In genomic region chr5:1505506-1506241, GRCh38 we compare ENCODE assay signal across 10 cellular contexts. TPM values are rescaled to one million over a fixed set of nuclear protein-coding genes. Genes with fewer than 3 reads are reported as not detected.
DNase-seq lines count a peak whose midpoint lies in the region; ATAC-seq and TF ChIP-seq lines count a peak whose summit lies in the region.
"Had no signal": no experiment of that assay in that cellular context is flagged by ENCODE, and none has a peak within 500 bp of the region (broad histone marks: within the 10 kb centered on the region; RNA-seq: fewer than 3 reads in every experiment).

No MANE protein-coding gene starts in this region.

- H3K14ac ChIP-seq in H9 (ENCODE audit: insufficient read depth, low read length), result no peak overlapping the region

- POLR2A ChIA-PET in WTC11 (lab: Charles Lee), result interaction anchor here (1.3 kb wide), 1 partner anchor 10 kb away, joined by 4 read pairs; no protein-coding TSS in a partner anchor

- peaks cover 74% of the 10 kb centered on the region for H3K4me1 Mint-ChIP-seq in CD14-positive monocyte
- H3K4me1 Mint-ChIP-seq in H9, result peaks cover 60 to 63% of the 10 kb centered on the region in 2 experiments
- peaks cover 69% of the 10 kb centered on the region for H3K4me1 Mint-ChIP-seq in WTC11

- H2BK15ac ChIP-seq in H9 (ENCODE audit: low read depth, low read length), result no peak overlapping the region

- TF ChIP-seq CTCF in CD14-positive monocyte (IDR thresholded peaks at IDR 0.05) (no peak), H9 (conservative IDR thresholded peaks at IDR 0.05) (no peak), WTC11 (IDR thresholded peaks at IDR 0.05) (no peak), mucosa of descending colon (IDR thresholded peaks at IDR 0.05) (no peak)

- H3K27me3 ChIP-seq in H9 (ENCODE audit: insufficient read depth, low read length), result no peaks in the 10 kb centered on the region

- no peak overlapping the region for H2BK120ac ChIP-seq in H9 (ENCODE audit: low read depth, low read length, poor library complexity, severe bottlenecking)

- peaks cover 46 to 52% of the 10 kb centered on the region in 2 donors for H3K36me3 Mint-ChIP-seq in CD14-positive monocyte
- peaks cover 13 to 44% (median 36%) of the 10 kb centered on the region in 3 experiments; a peak in 6 of 7 replicates for H3K36me3 Mint-ChIP-seq in H9 (ENCODE audit: insufficient read depth in 1 of 3, low read depth in 3 of 3)
- peaks cover 8% of the 10 kb centered on the region for H3K36me3 Mint-ChIP-seq in WTC11

- H3K9me3 Mint-ChIP-seq in CD14-positive monocyte (peaks cover 0 to 2% (median 0%) of the 10 kb centered on the region in 7 donors), H9 (no peaks in the 10 kb centered on the region; a peak in 1 of 5 replicates), WTC11 (no peaks in the 10 kb centered on the region)
- H3K9me3 Mint-ChIP-seq: CD4-positive, CD25-positive, alpha-beta regulatory T cell had no signal

- no peak overlapping the region for H3K4me2 ChIP-seq in H9 (ENCODE audit: insufficient read depth, insufficient read length, low read length)

- no peak overlapping the region for H3K18ac ChIP-seq in H9 (ENCODE audit: insufficient read length, low read depth, low read length)

- H3K27me3 Mint-ChIP-seq in CD14-positive monocyte (ENCODE audit: low read depth in 3 of 3) (peaks cover 0 to 5% (median 0%) of the 10 kb centered on the region in 3 donors), H9 (ENCODE audit: low read depth) (no peaks in the 10 kb centered on the region), WTC11 (ENCODE audit: low read depth) (no peaks in the 10 kb centered on the region)
- H3K27me3 Mint-ChIP-seq: CD4-positive, CD25-positive, alpha-beta regulatory T cell had no signal

- no peaks in the 10 kb centered on the region for H3K36me3 ChIP-seq in mucosa of descending colon (ENCODE audit: low read depth)

- no peak overlapping the region for H4K8ac ChIP-seq in H9 (replicated peaks; ENCODE audit: insufficient read length, low read depth, low read length)

- no peak overlapping the region for H3K27ac ChIP-seq in H9 (ENCODE audit: insufficient read length, low read depth, low read length)
- H3K27ac ChIP-seq: coronary artery had no signal

- no peak overlapping the region for H3K9ac ChIP-seq in H9 (ENCODE audit: extremely low read depth, insufficient read length, low read length)

- peaks cover 2% of the 10 kb centered on the region for H4K20me1 ChIP-seq in H9 (ENCODE audit: control insufficient read depth, insufficient read depth, insufficient read length)

- H3K4me1 ChIP-seq in H9 (ENCODE audit: insufficient read depth, low read length) (peaks cover 5% of the 10 kb centered on the region; the same call in 1 of the 2 replicates), mucosa of descending colon (ENCODE audit: low read depth) (no peaks in the 10 kb centered on the region)

- no peak overlapping the region for H2BK12ac ChIP-seq in H9 (ENCODE audit: insufficient read length, low read depth, low read length)

- CTCF ChIA-PET in WTC11 (lab: Charles Lee), result interaction anchor here (1.0 to 1.4 kb wide), 4 partner anchors 25 to 140 kb away, joined by 3 to 11 read pairs (median 4); no protein-coding TSS in a partner anchor

- no peak for DNase-seq in CD14-positive monocyte (ENCODE audit: low spot score)
- DNase-seq in H9, result no peak
- DNase-seq in WTC11 (ENCODE audit: low spot score), result no peak
- DNase-seq in mucosa of descending colon, result peak in 1 of 3 donors; percentile 53
- DNase-seq in activated CD4-positive, alpha-beta T cell treated with anti-CD3 and anti-CD28 coated beads for 1 hour, result no peak
- no peak for DNase-seq in SIG-M5 (lab: John Stamatoyannopoulos, UW)
- DNase-seq in stimulated activated CD4-positive, alpha-beta T cell treated with anti-CD3 and anti-CD28 coated beads, Interleukin-2, amount 100 ng/mL, for 48 hours, result no peak
- DNase-seq: CD4-positive, CD25-positive, alpha-beta regulatory T cell had no signal

- no peak overlapping the region for H2AFZ ChIP-seq in H9 (ENCODE audit: low read length)

- no peak overlapping the region for H3K56ac ChIP-seq in H9 (ENCODE audit: insufficient read length, low read depth, low read length)

- H3K4me3 ChIP-seq in mucosa of descending colon, result no peak overlapping the region
- H3K4me3 ChIP-seq: coronary artery had no signal

- intact Hi-C loops in CD14-positive monocyte (cut with micrococcal nuclease) (no loop called here), mucosa of descending colon (cut with DNase I, micrococcal nuclease) (no loop called here)

- H3K23ac ChIP-seq in H9 (ENCODE audit: insufficient read length, low read depth, low read length), result no peak overlapping the region

- no peak overlapping the region for H4K91ac ChIP-seq in H9 (ENCODE audit: insufficient read length, low read depth, low read length)

- peaks cover 64% of the 10 kb centered on the region; the same call in 1 of the 2 replicates for H3K79me2 ChIP-seq in H9 (ENCODE audit: insufficient read depth, low read length)

- no CpG with 5 or more reads among the region's 24 CpGs for WGBS in H9 (ENCODE audit: extremely low coverage, insufficient read length, low lambda C conversion rate)

- H4K5ac ChIP-seq in H9 (ENCODE audit: insufficient read length, low read depth, low read length), result no peak overlapping the region

- no peak overlapping the region for H3K4me3 Mint-ChIP-seq in CD14-positive monocyte
- peak overlapping the region in 1 of 2 experiments; percentile 3; a peak in 1 of 5 replicates for H3K4me3 Mint-ChIP-seq in H9
- no peak overlapping the region for H3K4me3 Mint-ChIP-seq in WTC11

- H3K23me2 ChIP-seq in H9 (ENCODE audit: insufficient read length, low read depth, low read length, poor library complexity, severe bottlenecking), result no peaks in the 10 kb centered on the region

- no peak overlapping the region for H3T11ph ChIP-seq in H9 (ENCODE audit: low read length)

- no peak overlapping the region for H3K4ac ChIP-seq in H9 (ENCODE audit: low read depth, low read length)

- no peak overlapping the region for H2BK20ac ChIP-seq in H9 (ENCODE audit: low read depth, low read length, poor library complexity, severe bottlenecking)

- no peak overlapping the region for H2BK5ac ChIP-seq in H9 (ENCODE audit: insufficient read length, low read length)

- H3K27ac Mint-ChIP-seq in CD14-positive monocyte, result peak overlapping the region; percentile 7 to 100 (median 74)
- peak overlapping the region; percentile 25 to 83 (median 33); a peak in 5 of 7 replicates for H3K27ac Mint-ChIP-seq in H9
- H3K27ac Mint-ChIP-seq in WTC11, result peak overlapping the region; percentile 92
- H3K27ac Mint-ChIP-seq: CD4-positive, CD25-positive, alpha-beta regulatory T cell had no signal

- no peaks in the 10 kb centered on the region for H3K9me3 ChIP-seq in H9 (ENCODE audit: control insufficient read depth, low read depth, low read length)
- H3K9me3 ChIP-seq in mucosa of descending colon, result no peaks in the 10 kb centered on the region

- peak; percentile 15 for ATAC-seq in WTC11
- ATAC-seq in mucosa of descending colon, result peak; percentile 42
- ATAC-seq in HG02840 (IDR thresholded peaks at IDR 0.05; ENCODE audit: low FRiP score, unreplicated experiment), result no peak

- no peak overlapping the region for H2AK5ac ChIP-seq in H9 (ENCODE audit: insufficient read length, low read length)

- peaks cover 8% of the 10 kb centered on the region for H3K79me1 ChIP-seq in H9 (ENCODE audit: insufficient read depth, low read depth, low read length, poor library complexity, severe bottlenecking)

TF ChIP-seq in WTC11, 78 proteins besides CTCF, POLR2A, EP300 and RAD21:
- TF ChIP-seq FOXP1 (CRISPR knock-in tag; IDR thresholded peaks at IDR 0.05; ENCODE audit: borderline replicate concordance) (peak; percentile 57; the same call in 1 of the 2 replicates), ZNF416 (CRISPR knock-in tag; IDR thresholded peaks at IDR 0.05) (no peak), USF1 (CRISPR knock-in tag; IDR thresholded peaks at IDR 0.05) (peak; percentile 83), NFATC4 (CRISPR knock-in tag; IDR thresholded peaks at IDR 0.05) (no peak), USF2 (CRISPR knock-in tag; IDR thresholded peaks at IDR 0.05) (peak; percentile 82), MAX (CRISPR knock-in tag; IDR thresholded peaks at IDR 0.05) (0 out of 2 replicates have a peak, but pooled peaks have one; percentile 34)

RNA-seq across cellular contexts. Expression of gene LPCAT1, which starts 18.1 kb away (rescaled TPM):
- polyA plus RNA-seq in CD14-positive monocyte, result 10 to 100 TPM; 34.1 to 34.8 TPM
- total RNA-seq in H9 (2021) (222 and 231 TPM in 2 replicates), WTC11 (2021) (206 to 215 TPM (median 210 TPM) in 3 replicates), mucosa of descending colon (10 to 100 TPM in 2 of 3 donors, 1 to 10 TPM in 1; 6.7 to 27.2 (median 26.0) TPM)

Comparison
In these comparisons a context has a peak if more than half of its experiments do, and no peak if none do; other contexts are left out.
1. H3K27ac Mint-ChIP-seq: peak in every context shown above with its lines; median percentile 92 in WTC11; 74 in CD14-positive monocyte; 33 in H9.